Comparison of ENCODE assay signal across 1 cellular context in genomic region chr3:15391007-15391406, GRCh38.
TF ChIP-seq lines count a peak whose summit lies in the region.

No MANE protein-coding gene starts in this region.

TF ChIP-seq in SK-N-SH treated with all-trans-retinoic acid at 6 μM for 48 hours, 23 proteins besides CTCF, POLR2A, EP300 and RAD21 (continued from another document):
- TF ChIP-seq POU6F1 (CRISPR knock-in tag; IDR thresholded peaks at IDR 0.05; ENCODE audit: borderline replicate concordance, low read depth) (no peak), ZNF8 (CRISPR knock-in tag; IDR thresholded peaks at IDR 0.05) (no peak), ESRRG (CRISPR knock-in tag; IDR thresholded peaks at IDR 0.05) (no peak), ARNTL (CRISPR knock-in tag; IDR thresholded peaks at IDR 0.05; ENCODE audit: borderline replicate concordance, low read depth) (no peak), ZFP3 (CRISPR knock-in tag; IDR thresholded peaks at IDR 0.05) (no peak), CSDC2 (CRISPR knock-in tag; IDR thresholded peaks at IDR 0.05) (no peak), TCF4 (CRISPR knock-in tag; IDR thresholded peaks at IDR 0.05; ENCODE audit: borderline replicate concordance) (no peak)
TF ChIP-seq in SK-N-SH treated with all-trans-retinoic acid at 6 μM for 48 hours: peak in this region for 0.
